In genomic region chr2:241102239-241102803, GRCh38 we compare ENCODE assay signal across 8 cellular contexts. TPM values are rescaled to one million over a fixed set of nuclear protein-coding genes. Genes with fewer than 3 reads are reported as not detected.
DNase-seq lines count a peak whose midpoint lies in the region; ATAC-seq and TF ChIP-seq lines count a peak whose summit lies in the region.

MTERF4 (minus strand) TSS chr2:241102287; CDS start chr2:241102273, 14 bp downstream.

- no peaks in the 10 kb centered on the region for H3K27me3 ChIP-seq in kidney epithelial cell (ENCODE audit: control insufficient read depth, insufficient read depth, low read length)

- TF ChIP-seq CTCF in AG09319 (IDR thresholded peaks at IDR 0.05; ENCODE audit: low read depth, low read length) = no peak
- peak; percentile 16 for TF ChIP-seq CTCF in chondrocyte (IDR thresholded peaks at IDR 0.05)
- no peak for TF ChIP-seq CTCF in kidney epithelial cell (IDR thresholded peaks at IDR 0.05; ENCODE audit: insufficient read depth, low read length, poor library complexity, severe bottlenecking)

- peak; percentile 42 for DNase-seq in AG09319 (ENCODE audit: extremely low read depth, low read depth)
- peak; percentile 91 for DNase-seq in NCI-H345 (lab: John Stamatoyannopoulos, UW)
- peak; percentile 94 for DNase-seq in activated CD4-positive, alpha-beta T cell treated with anti-CD3 and anti-CD28 coated beads for 36 hours
- no peak for DNase-seq in chondrocyte (ENCODE audit: low spot score)
- DNase-seq in kidney epithelial cell (ENCODE audit: low read depth) = peak; percentile 37
- peak; percentile 77 to 83 for DNase-seq in stimulated activated CD4-positive, alpha-beta T cell treated with anti-CD3 and anti-CD28 coated beads, Interleukin-15, amount 100 ng/mL, for 48 hours (ENCODE audit: low read depth in 2 of 2)

- intact Hi-C loops in activated CD4-positive, alpha-beta T cell treated with anti-CD3 and anti-CD28 coated beads for 36 hours (cut with DNase I, micrococcal nuclease) = loop anchor here (1.0 to 10.0 kb wide), 12 partner anchors 24 to 1080 kb away; partner anchors contain the start of genes HDLBP (in 2 of the 2), PPP1R7 (in 2 of the 2), SEPTIN2 (in 2 of the 2) and ATG4B (in 1 of the 2)

- POLR2A ChIA-PET in activated CD4-positive, alpha-beta T cell treated with anti-CD3 and anti-CD28 coated beads for 36 hours (lab: Charles Lee) = interaction anchor here (0.6 to 1.3 kb wide), 6 partner anchors 10 to 228 kb away, joined by 3 to 7 read pairs (median 3); partner anchors contain the start of gene PASK

- peak; percentile 87 for TF ChIP-seq POLR2A in GM18951 (IDR thresholded peaks at IDR 0.05; ENCODE audit: extremely low read depth, insufficient read depth, insufficient read length)

- peak; percentile 84 for ATAC-seq in HG03196 (IDR thresholded peaks at IDR 0.05; ENCODE audit: unreplicated experiment)
- peak; percentile 97 for ATAC-seq in activated CD4-positive, alpha-beta T cell treated with anti-CD3 and anti-CD28 coated beads for 36 hours

- in situ Hi-C loops in GM18951 (cut with MboI; ENCODE audit: low sequenced_read_pairs, unreplicated experiment) = no loop called here

- no peaks in the 10 kb centered on the region for H3K9me3 Mint-ChIP-seq in activated CD4-positive, alpha-beta T cell treated with anti-CD3 and anti-CD28 coated beads for 36 hours (ENCODE audit: low read depth)
- no peaks in the 10 kb centered on the region for H3K9me3 Mint-ChIP-seq in chondrocyte (ENCODE audit: low read depth)

- CTCF ChIA-PET in activated CD4-positive, alpha-beta T cell treated with anti-CD3 and anti-CD28 coated beads for 36 hours (lab: Charles Lee) = no interaction called here

- H3K36me3 ChIP-seq in kidney epithelial cell (ENCODE audit: control insufficient read depth, insufficient read depth, low read length) = no peaks in the 10 kb centered on the region

- H3K27me3 Mint-ChIP-seq in activated CD4-positive, alpha-beta T cell treated with anti-CD3 and anti-CD28 coated beads for 36 hours = no peaks in the 10 kb centered on the region
- no peaks in the 10 kb centered on the region for H3K27me3 Mint-ChIP-seq in chondrocyte (ENCODE audit: low read depth)

- peaks cover 25% of the 10 kb centered on the region for H3K36me3 Mint-ChIP-seq in activated CD4-positive, alpha-beta T cell treated with anti-CD3 and anti-CD28 coated beads for 36 hours (ENCODE audit: low read depth)
- peaks cover 6% of the 10 kb centered on the region for H3K36me3 Mint-ChIP-seq in chondrocyte (ENCODE audit: low read depth)

- peak within 1 kb of the TSS; percentile 98 for H3K4me3 Mint-ChIP-seq in activated CD4-positive, alpha-beta T cell treated with anti-CD3 and anti-CD28 coated beads for 36 hours
- H3K4me3 Mint-ChIP-seq in chondrocyte (ENCODE audit: unreplicated experiment) = peak within 1 kb of the TSS; percentile 92

- peak within 1 kb of the TSS; percentile 96 for H3K4me3 ChIP-seq in kidney epithelial cell (ENCODE audit: low read depth, low read length)

- peak within 1 kb of the TSS; percentile 99 for H3K27ac Mint-ChIP-seq in activated CD4-positive, alpha-beta T cell treated with anti-CD3 and anti-CD28 coated beads for 36 hours
- peak within 1 kb of the TSS; percentile 90 for H3K27ac Mint-ChIP-seq in chondrocyte (ENCODE audit: unreplicated experiment)

- peaks cover 48% of the 10 kb centered on the region for H3K4me1 Mint-ChIP-seq in activated CD4-positive, alpha-beta T cell treated with anti-CD3 and anti-CD28 coated beads for 36 hours
- peaks cover 20% of the 10 kb centered on the region for H3K4me1 Mint-ChIP-seq in chondrocyte (ENCODE audit: low read depth)

RNA-seq across cellular contexts. Expression of gene MTERF4, which starts in this region (rescaled TPM):
- total RNA-seq in activated CD4-positive, alpha-beta T cell treated with anti-CD3 and anti-CD28 coated beads for 36 hours = 10 to 100 TPM; 34.4 to 34.5 TPM
- total RNA-seq in chondrocyte = 21.5 to 34.1 TPM (median 22.6 TPM) in 3 replicates
- 33.3 and 41.9 TPM in 2 replicates for total RNA-seq in kidney epithelial cell
